ENCODE assay signal across 8 cellular contexts in the genomic region with DNA sequence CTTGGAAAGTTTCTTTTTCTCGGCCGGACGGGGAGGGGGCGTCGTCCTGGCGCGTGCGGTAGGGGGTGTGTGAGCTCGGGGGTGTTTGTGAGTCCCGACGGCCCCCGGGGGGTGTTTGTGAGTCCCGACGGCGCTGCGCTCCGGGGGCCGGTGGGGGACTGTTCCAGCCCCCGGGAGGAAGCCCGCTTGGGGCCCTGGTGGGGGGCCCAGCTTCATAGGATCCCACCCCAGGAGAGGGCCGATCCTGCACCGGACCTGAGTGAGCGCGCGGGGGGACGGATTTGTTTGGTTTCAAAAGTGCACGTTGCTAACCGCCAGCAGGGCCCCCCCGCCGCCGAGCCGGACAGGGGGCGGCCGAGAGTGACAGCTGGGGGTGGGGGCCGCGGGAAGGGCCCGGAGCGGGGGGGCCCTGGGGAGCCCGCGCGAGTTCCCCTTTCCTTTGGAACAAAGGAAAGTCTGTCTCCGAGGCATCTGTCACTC. TPM values are rescaled to one million over a fixed set of nuclear protein-coding genes. Genes with fewer than 3 reads are reported as not detected.
A peak's percentile ranks its signal among the peaks of the same experiment; 100 is the strongest.
DNase-seq lines count a peak whose midpoint lies in the region; ATAC-seq and TF ChIP-seq lines count a peak whose summit lies in the region.

No MANE protein-coding gene starts in this region.

- BruUV-seq in mammary epithelial cell (replicated peaks; lab: Mats Ljungman, UMichigan) = no TSS peak

- no peaks in the 10 kb centered on the region for H3K9me3 ChIP-seq in mammary epithelial cell (replicated peaks; ENCODE audit: insufficient read depth, low read length)

- ATAC-seq in HG03139 (IDR thresholded peaks at IDR 0.05; ENCODE audit: unreplicated experiment) = no peak

- H2AFZ ChIP-seq in ACC112 (ENCODE audit: low read length, unreplicated experiment) (peak overlapping the region; percentile 82), mammary epithelial cell (ENCODE audit: low read depth, low read length) (peak overlapping the region; percentile 95)

- no peaks in the 10 kb centered on the region for H3K36me3 ChIP-seq in ACC112 (ENCODE audit: insufficient read depth, low read length)
- no peaks in the 10 kb centered on the region for H3K36me3 ChIP-seq in mammary epithelial cell (ENCODE audit: insufficient read depth, low read length)
- H3K36me3 ChIP-seq in kidney epithelial cell (ENCODE audit: control insufficient read depth, insufficient read depth, low read length) = no peaks in the 10 kb centered on the region

- no peaks in the 10 kb centered on the region for H4K20me1 ChIP-seq in mammary epithelial cell (ENCODE audit: insufficient read depth, low read length)

- H3K4me2 ChIP-seq in mammary epithelial cell (ENCODE audit: insufficient read depth, low read depth, low read length) = peak overlapping the region; percentile 86

- POLR2A ChIA-PET in RWPE1 (lab: Yijun Ruan, JAX; ENCODE audit: low non-redundant PET) = no interaction called here

- CTCF ChIA-PET in RWPE1 (lab: Yijun Ruan, JAX) = interaction anchor here (0.5 to 1.1 kb wide), 7 partner anchors 25 to 653 kb away, joined by 3 to 5 read pairs (median 4); a partner anchor contains a TSS
- CTCF ChIA-PET in mammary epithelial cell (lab: Charles Lee; ENCODE audit: low non-redundant PET) = no interaction called here

- WGBS in mammary epithelial cell (ENCODE audit: low coverage, missing lambda C conversion rate) = no CpG with 5 or more reads among the region's 42 CpGs

- H3K79me2 ChIP-seq in ACC112 (ENCODE audit: control insufficient read depth, insufficient read depth, low read length, unreplicated experiment) (peaks cover 9% of the 10 kb centered on the region), mammary epithelial cell (ENCODE audit: insufficient read depth, low read length) (peaks cover 13% of the 10 kb centered on the region)

- no peak for TF ChIP-seq CTCF in GM20000 (IDR thresholded peaks at IDR 0.05; ENCODE audit: extremely low read depth, missing control alignments)
- no peak for TF ChIP-seq CTCF in RWPE1 (conservative IDR thresholded peaks at IDR 0.05; ENCODE audit: low read depth)
- no peak for TF ChIP-seq CTCF in mammary epithelial cell (conservative IDR thresholded peaks at IDR 0.05 in 1 of 2, IDR thresholded peaks at IDR 0.05 in 1 of 2; ENCODE audit: extremely low read depth in 1 of 2, insufficient read depth in 1 of 2, low read depth in 1 of 2, low read length in 2 of 2)
- TF ChIP-seq CTCF in kidney epithelial cell (IDR thresholded peaks at IDR 0.05; ENCODE audit: insufficient read depth, low read length, poor library complexity, severe bottlenecking) = no peak

- H3K4me3 ChIP-seq in ACC112 (ENCODE audit: low read depth, low read length) (peak overlapping the region; percentile 85), mammary epithelial cell (replicated peaks in 1 of 3; ENCODE audit: insufficient read depth in 1 of 3, low read depth in 2 of 3, low read length in 3 of 3) (peak overlapping the region; percentile 57 to 91 (median 62)), kidney epithelial cell (ENCODE audit: low read depth, low read length) (peak overlapping the region; percentile 81)

- H3K9ac ChIP-seq in mammary epithelial cell (ENCODE audit: insufficient read depth, low read length) = peak overlapping the region; percentile 60

- no peaks in the 10 kb centered on the region for H3K27me3 ChIP-seq in ACC112 (ENCODE audit: insufficient read depth, low read length)
- H3K27me3 ChIP-seq in mammary epithelial cell (ENCODE audit: insufficient read depth, low read length) = no peaks in the 10 kb centered on the region
- no peaks in the 10 kb centered on the region for H3K27me3 ChIP-seq in kidney epithelial cell (ENCODE audit: control insufficient read depth, insufficient read depth, low read length)

- intact Hi-C loops in mammary epithelial cell (cut with micrococcal nuclease) = loop anchor here (2.0 kb wide), 1 partner anchor 31 kb away; a partner anchor contains a TSS

- H3K4me1 ChIP-seq in ACC112 (ENCODE audit: control insufficient read depth, insufficient read depth, low read length, unreplicated experiment) (peaks cover 4% of the 10 kb centered on the region), mammary epithelial cell (ENCODE audit: insufficient read depth, low read length) (peaks cover 15% of the 10 kb centered on the region)

- in situ Hi-C loops in mammary epithelial cell (cut with MboI; ENCODE audit: low sequenced_read_pairs in 2 of 2) = no loop called here

- no peak overlapping the region; the same call in 1 of the 2 replicates for H3K27ac ChIP-seq in ACC112 (ENCODE audit: low read depth, low read length)
- peak overlapping the region; percentile 81 for H3K27ac ChIP-seq in RWPE1
- peak overlapping the region; percentile 37 for H3K27ac ChIP-seq in mammary epithelial cell (ENCODE audit: insufficient read depth, low read depth, low read length)

- DNase-seq in GM20000 (ENCODE audit: low spot score) (peak; percentile 79), RWPE1 (ENCODE audit: low spot score) (no peak), mammary epithelial cell (peak; percentile 9), kidney epithelial cell (ENCODE audit: low read depth) (no peak), NCI-H2227 (lab: John Stamatoyannopoulos, UW; ENCODE audit: unreplicated experiment) (no peak)
- peak; percentile 21 to 41 for DNase-seq in stimulated activated CD4-positive, alpha-beta T cell treated with anti-CD3 and anti-CD28 coated beads, Interleukin-4, amount 100 ng/mL, for 4 hours

- dilution Hi-C loops in mammary epithelial cell (cut with HindIII; ENCODE audit: low sequenced_read_pairs) = no loop called here

RNA-seq across cellular contexts. Expression of a gene that starts 0.4 kb away (rescaled TPM):
- total RNA-seq in mammary epithelial cell = 10 to 100 TPM in 1 of 2 donors, 1 to 10 TPM in 1; 6.5 to 12.5 TPM
- polyA plus RNA-seq in mammary epithelial cell = 8.2 TPM
- polyA minus RNA-seq in mammary epithelial cell = 16.6 TPM
- 21.2 and 22.0 TPM in 2 replicates for total RNA-seq in kidney epithelial cell

RNA-seq across cellular contexts. Expression of a gene that starts 31.7 kb away (rescaled TPM):
- 100 to 1,000 TPM in 1 of 2 donors, 10 to 100 TPM in 1; 61.8 to 115 TPM for total RNA-seq in mammary epithelial cell
- polyA plus RNA-seq in mammary epithelial cell = 117 TPM
- polyA minus RNA-seq in mammary epithelial cell = 85.0 TPM
- total RNA-seq in kidney epithelial cell = 123 and 162 TPM in 2 replicates

RNA-seq across cellular contexts. Expression of a gene that starts 32.5 kb away (rescaled TPM):
- 100 to 1,000 TPM in 1 of 2 donors, 10 to 100 TPM in 1; 29.4 to 138 TPM for total RNA-seq in mammary epithelial cell
- 3.7 TPM for polyA plus RNA-seq in mammary epithelial cell
- 5.0 TPM for polyA minus RNA-seq in mammary epithelial cell
- 58.5 and 83.2 TPM in 2 replicates for total RNA-seq in kidney epithelial cell

Comparison
In these comparisons a context has a peak if more than half of its experiments do, and no peak if none do; other contexts are left out.
1. DNase-seq: peak in GM20000 (single experiment), mammary epithelial cell (single experiment) and stimulated activated CD4-positive, alpha-beta T cell treated with anti-CD3 and anti-CD28 coated beads, Interleukin-4, amount 100 ng/mL, for 4 hours (2 of 2); none in RWPE1 (single experiment), kidney epithelial cell (single experiment) and NCI-H2227 (single experiment).
2. Peak in every context shown above with its lines, with median percentiles within 50 percentile points of each other: H3K4me3 ChIP-seq.